Comparison of ENCODE assay signal across 8 cellular contexts in the genomic region with DNA sequence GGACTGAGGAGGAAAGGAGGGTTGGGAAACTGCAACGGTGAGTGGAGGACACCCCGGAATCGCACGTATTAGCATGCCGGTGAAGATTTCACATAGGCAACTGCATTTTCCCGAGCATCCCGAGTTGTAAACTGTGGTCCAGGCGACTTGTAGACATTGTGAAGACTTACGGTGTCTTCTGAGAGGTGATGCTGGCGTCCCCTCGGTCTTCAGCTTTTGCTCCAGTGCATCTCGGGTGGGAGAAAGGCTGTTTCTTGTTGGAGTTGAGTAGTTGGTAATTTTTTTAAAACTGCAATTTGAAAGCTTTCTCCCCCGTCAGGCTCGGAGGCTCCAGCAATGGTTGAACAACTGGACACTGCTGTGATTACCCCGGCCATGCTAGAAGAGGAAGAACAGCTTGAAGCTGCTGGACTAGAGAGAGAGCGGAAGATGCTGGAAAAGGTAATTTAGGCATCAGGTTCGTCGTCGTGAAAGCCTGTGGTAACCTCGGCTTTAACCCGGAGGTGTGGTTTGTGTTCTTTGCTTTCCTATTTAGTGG. TPM values are rescaled to one million over a fixed set of nuclear protein-coding genes. Genes with fewer than 3 reads are reported as not detected.
DNase-seq lines count a peak whose midpoint lies in the region; ATAC-seq and TF ChIP-seq lines count a peak whose summit lies in the region.

No MANE protein-coding gene starts in this region.

- peak overlapping the region; percentile 91 for H2AK9ac ChIP-seq in IMR-90 (replicated peaks; ENCODE audit: low read depth, low read length, poor library complexity)

- peak overlapping the region; percentile 81 for H3K27ac Mint-ChIP-seq in activated B cell treated with CpG ODN at 0.5 μM for 24 hours

- no peak overlapping the region for H2BK120ac ChIP-seq in IMR-90 (ENCODE audit: low read depth, low read length)

- no TSS peak for BruUV-seq in IMR-90 (replicated peaks; lab: Mats Ljungman, UMichigan)

- H3K27ac ChIP-seq in IMR-90 (ENCODE audit: insufficient read depth, low read length) = peak overlapping the region; percentile 58; the same call in 1 of the 2 replicates
- peak overlapping the region; percentile 83 for H3K27ac ChIP-seq in foreskin keratinocyte
- no peak overlapping the region for H3K27ac ChIP-seq in neutrophil

- H3K4me3 Mint-ChIP-seq in activated B cell treated with CpG ODN at 0.5 μM for 24 hours = peak overlapping the region; percentile 99

- POLR2A ChIA-PET in IMR-90 (lab: Charles Lee; ENCODE audit: unreplicated experiment) = no interaction called here
- POLR2A ChIA-PET in activated B cell treated with CpG ODN at 0.5 μM for 24 hours (lab: Charles Lee) = interaction anchor here (1.0 kb wide), 2 partner anchors 184 to 845 kb away, joined by 3 to 4 read pairs; partner anchors contain the start of gene NOC3L

- peaks cover 12% of the 10 kb centered on the region for H3K36me3 Mint-ChIP-seq in activated B cell treated with CpG ODN at 0.5 μM for 24 hours (ENCODE audit: low read depth)

- no peak overlapping the region for H2BK5ac ChIP-seq in IMR-90 (ENCODE audit: low read depth, low read length, poor library complexity, severe bottlenecking)

- TF ChIP-seq POLR2A in IMR-90 (IDR thresholded peaks at IDR 0.05; ENCODE audit: low read depth, low read length) = no peak

- H2AK5ac ChIP-seq in IMR-90 (ENCODE audit: low read depth, low read length) = 0 out of 2 replicates have a peak overlapping the region, but pooled peaks have one; percentile 14

- peak overlapping the region; percentile 86 for H3K23ac ChIP-seq in IMR-90 (ENCODE audit: low read depth, low read length)

- in situ Hi-C loops in IMR-90 (cut with MboI; ENCODE audit: low sequenced_read_pairs) = no loop called here

- peak overlapping the region; percentile 99 for H3K4me2 ChIP-seq in IMR-90 (ENCODE audit: low read depth, low read length)

- H3K36me3 ChIP-seq in IMR-90 (ENCODE audit: control insufficient read depth, insufficient read depth, low read length) (no peaks in the 10 kb centered on the region), neutrophil (no peaks in the 10 kb centered on the region)

- peak overlapping the region; percentile 38 for H3K4ac ChIP-seq in IMR-90 (ENCODE audit: low read depth, low read length)

- H3K9me3 ChIP-seq in IMR-90 (ENCODE audit: control insufficient read depth, insufficient read depth, low read length) (no peaks in the 10 kb centered on the region), neutrophil (no peaks in the 10 kb centered on the region)

- TF ChIP-seq CTCF in GM20000 (IDR thresholded peaks at IDR 0.05; ENCODE audit: extremely low read depth, missing control alignments) = no peak
- TF ChIP-seq CTCF in IMR-90 (conservative IDR thresholded peaks at IDR 0.05; ENCODE audit: low read depth, low read length) = no peak
- TF ChIP-seq CTCF in activated B cell treated with CpG ODN at 0.5 μM for 24 hours (IDR thresholded peaks at IDR 0.05) = no peak
- no peak for TF ChIP-seq CTCF in foreskin keratinocyte (conservative IDR thresholded peaks at IDR 0.05)
- TF ChIP-seq CTCF in neutrophil (IDR thresholded peaks at IDR 0.05) = no peak

- H2BK20ac ChIP-seq in IMR-90 (ENCODE audit: low read depth, low read length) = no peak overlapping the region

- H2BK15ac ChIP-seq in IMR-90 (ENCODE audit: low read depth, low read length) = no peak overlapping the region

- peaks cover 3% of the 10 kb centered on the region; the same call in 1 of the 2 replicates for H3K9me1 ChIP-seq in IMR-90 (ENCODE audit: insufficient read depth, low read length)

- WGBS in IMR-90 (ENCODE audit: extremely low coverage in 2 of 2, insufficient read length in 1 of 2), 2 experiments = 0% methylated on average over 13 of the region's 21 CpGs; no CpG with 5 or more reads in 1 of the 2 experiments

- ATAC-seq in IMR-90 (ENCODE audit: low read depth) (peak; percentile 25), activated B cell treated with CpG ODN at 0.5 μM for 24 hours (ENCODE audit: low read depth) (no peak), foreskin keratinocyte (no peak)

- no peak overlapping the region for H3K18ac ChIP-seq in IMR-90 (ENCODE audit: low read depth, low read length)

- H3K4me3 ChIP-seq in IMR-90 (ENCODE audit: insufficient read depth, low read depth, low read length) (peak overlapping the region; percentile 87), neutrophil (ENCODE audit: low read depth in 1 of 2, low read length in 1 of 2) (peak overlapping the region; percentile 61 to 68)

- H4K20me1 ChIP-seq in IMR-90 (ENCODE audit: insufficient read depth, low read length) = no peaks in the 10 kb centered on the region

- TF ChIP-seq RAD21 in IMR-90 (IDR thresholded peaks at IDR 0.05; ENCODE audit: low read length) = no peak

- peaks cover 2% of the 10 kb centered on the region for H3K27me3 Mint-ChIP-seq in activated B cell treated with CpG ODN at 0.5 μM for 24 hours

- intact Hi-C loops in IMR-90 (cut with micrococcal nuclease) = no loop called here
- intact Hi-C loops in activated B cell treated with CpG ODN at 0.5 μM for 24 hours (cut with micrococcal nuclease) = loop anchor here (2.0 to 10.0 kb wide), 2 partner anchors 843 to 1051 kb away; partner anchors contain the start of genes CEP55 and FRA10AC1

- H3K27me3 ChIP-seq in IMR-90 (ENCODE audit: control insufficient read depth, insufficient read depth, low read length) (no peaks in the 10 kb centered on the region), foreskin keratinocyte (no peaks in the 10 kb centered on the region), neutrophil (peaks cover 43% of the 10 kb centered on the region)

- dilution Hi-C loops in IMR-90 (cut with HindIII; ENCODE audit: low sequenced_read_pairs, unreplicated experiment) = no loop called here

- H3K4me1 Mint-ChIP-seq in activated B cell treated with CpG ODN at 0.5 μM for 24 hours = peaks cover 23% of the 10 kb centered on the region

- peak overlapping the region; percentile 50 for H3K9ac ChIP-seq in IMR-90 (ENCODE audit: low read depth, low read length)

- no peak overlapping the region for H4K5ac ChIP-seq in IMR-90 (ENCODE audit: low read depth, low read length)

- peak overlapping the region; percentile 77 for H3K14ac ChIP-seq in IMR-90 (replicated peaks; ENCODE audit: low read depth, low read length)

- DNase-seq in Daoy (ENCODE audit: low read depth) (peak; percentile 8), GM20000 (ENCODE audit: low spot score) (peak; percentile 21), IMR-90 (peak; percentile 16), activated B cell treated with CpG ODN at 0.5 μM for 24 hours (no peak), foreskin keratinocyte (peak; percentile 16 to 22), KG1 (lab: John Stamatoyannopoulos, UW) (no peak)
- DNase-seq in activated CD8-positive, alpha-beta memory T cell treated with anti-CD3 and anti-CD28 coated beads, Interleukin-2, amount 50 U/mL, for 48 hours = no peak

- H2AFZ ChIP-seq in IMR-90 (replicated peaks; ENCODE audit: low read length, poor library complexity) = peak overlapping the region; percentile 97

- peak overlapping the region; percentile 16; the same call in 1 of the 2 replicates for H4K91ac ChIP-seq in IMR-90 (ENCODE audit: insufficient read depth, low read depth, low read length)

- CTCF ChIA-PET in IMR-90 (lab: Yijun Ruan, JAX) (interaction anchor here (0.5 kb wide), 1 partner anchor 17 kb away, joined by 3 read pairs; no protein-coding TSS in a partner anchor), activated B cell treated with CpG ODN at 0.5 μM for 24 hours (lab: Charles Lee) (no interaction called here)

- H4K8ac ChIP-seq in IMR-90 (ENCODE audit: low read depth in 2 of 2, low read length in 2 of 2) = peak overlapping the region; percentile 17 to 43; a peak in 3 of 4 replicates

- H3K56ac ChIP-seq in IMR-90 (ENCODE audit: extremely low read depth, insufficient read depth, low read length) = peak overlapping the region; percentile 33

- no peaks in the 10 kb centered on the region for H3K9me3 Mint-ChIP-seq in activated B cell treated with CpG ODN at 0.5 μM for 24 hours

- H3K4me1 ChIP-seq in IMR-90 (ENCODE audit: control insufficient read depth, insufficient read depth, low read length) = no peaks in the 10 kb centered on the region
- peaks cover 13% of the 10 kb centered on the region for H3K4me1 ChIP-seq in foreskin keratinocyte
- peaks cover 16 to 18% of the 10 kb centered on the region in 2 experiments for H3K4me1 ChIP-seq in neutrophil (ENCODE audit: control insufficient read depth in 1 of 2, insufficient read depth in 1 of 2, low read depth in 1 of 2, low read length in 1 of 2)

- peaks cover 3 to 8% of the 10 kb centered on the region in 2 experiments for H3K79me1 ChIP-seq in IMR-90 (ENCODE audit: low read depth in 1 of 2, low read length in 2 of 2)

TF ChIP-seq in IMR-90, 13 proteins besides CTCF, POLR2A, EP300 and RAD21 (continues in another document):
- TF ChIP-seq MAFK (IDR thresholded peaks at IDR 0.05; ENCODE audit: low read depth, low read length) (no peak), BHLHE40 (IDR thresholded peaks at IDR 0.05; ENCODE audit: low read depth, low read length) (no peak), MAZ (IDR thresholded peaks at IDR 0.05; ENCODE audit: borderline replicate concordance, low read depth, low read length) (no peak), RCOR1 (IDR thresholded peaks at IDR 0.05; ENCODE audit: insufficient replicate concordance, low read length) (no peak), NFE2L2 (IDR thresholded peaks at IDR 0.05; ENCODE audit: low read depth, low read length) (no peak), MXI1 (IDR thresholded peaks at IDR 0.05; ENCODE audit: borderline replicate concordance, low read depth, low read length) (no peak), RFX5 (IDR thresholded peaks at IDR 0.05; ENCODE audit: low read depth, low read length) (no peak), CEBPB (IDR thresholded peaks at IDR 0.05; ENCODE audit: low read depth, low read length) (no peak), ELK1 (IDR thresholded peaks at IDR 0.05; ENCODE audit: borderline replicate concordance, low read depth, low read length) (no peak), FOS (IDR thresholded peaks at IDR 0.05; ENCODE audit: low read depth, low read length) (no peak)

RNA-seq across cellular contexts. Expression of gene HELLS, which starts 0.5 kb away (rescaled TPM):
- total RNA-seq in Daoy (2014; rRNA removed; shearing (Covaris generic)) = 52.1 and 65.4 TPM in 2 replicates
- 29.8 and 65.8 TPM in 2 replicates for total RNA-seq in IMR-90 (2012; rRNA removed)
- 13.5 and 15.9 TPM in 2 replicates for polyA plus RNA-seq in IMR-90 (2012; rRNA removed)
- 4.2 and 13.4 TPM in 2 replicates for polyA plus RNA-seq in IMR-90 (2012; cell fraction: cytosol; rRNA removed)
- 9.8 and 21.6 TPM in 2 replicates for polyA plus RNA-seq in IMR-90 (2012; cell fraction: nucleus; rRNA removed; ENCODE audit: low replicate concordance)
- 23.8 and 27.3 TPM in 2 replicates for total RNA-seq in activated B cell treated with CpG ODN at 0.5 μM for 24 hours
- 64.9 and 75.3 TPM in 2 replicates for total RNA-seq in foreskin keratinocyte
- 18.1 and 24.4 TPM in 2 replicates for polyA plus RNA-seq in foreskin keratinocyte

Comparison
In these comparisons a context has a peak if more than half of its experiments do, and no peak if none do; other contexts are left out.
1. DNase-seq: peak in Daoy (single experiment), GM20000 (single experiment), IMR-90 (single experiment) and foreskin keratinocyte (2 of 2); none in activated B cell treated with CpG ODN at 0.5 μM for 24 hours (single experiment), KG1 (single experiment) and activated CD8-positive, alpha-beta memory T cell treated with anti-CD3 and anti-CD28 coated beads, Interleukin-2, amount 50 U/mL, for 48 hours (single experiment).